28 cellular contexts compared by ENCODE assay signal in genomic region chr15:98164573-98164972, GRCh38.
DNase-seq lines count a peak whose midpoint lies in the region; FAIRE-seq and TF ChIP-seq lines count a peak whose summit lies in the region.
"Had no signal": no experiment of that assay in that cellular context is flagged by ENCODE, and none has a peak within 500 bp of the region (broad histone marks: within the 10 kb centered on the region; RNA-seq: fewer than 3 reads in every experiment).

No MANE protein-coding gene starts in this region.

- no peaks in the 10 kb centered on the region for H3K36me3 ChIP-seq in bronchial epithelial cell (ENCODE audit: control insufficient read depth, insufficient read depth, low read length)
- no peaks in the 10 kb centered on the region for H3K36me3 ChIP-seq in transverse colon
- no peaks in the 10 kb centered on the region for H3K36me3 ChIP-seq in SK-N-SH (replicated peaks in 1 of 2; ENCODE audit: control insufficient read depth in 1 of 2, insufficient read depth in 2 of 2, low read length in 1 of 2)
- H3K36me3 ChIP-seq: esophagus squamous epithelium, gastroesophageal sphincter, HAP-1, sigmoid colon, tibial artery had no signal

- H3K4me3 ChIP-seq in NB4 (ENCODE audit: low read depth, low read length), result no peak overlapping the region
- H3K4me3 ChIP-seq in bronchial epithelial cell (ENCODE audit: low read depth, low read length), result no peak overlapping the region
- no peak overlapping the region for H3K4me3 ChIP-seq in transverse colon
- H3K4me3 ChIP-seq in SK-N-SH (ENCODE audit: low read depth in 2 of 2, low read length in 1 of 2), result no peak overlapping the region
- H3K4me3 ChIP-seq: esophagus squamous epithelium, gastroesophageal sphincter, HAP-1, mucosa of descending colon, sigmoid colon, tibial artery had no signal

- H2AFZ ChIP-seq in SK-N-SH (ENCODE audit: low read depth), result no peak overlapping the region

- in situ Hi-C loops in transverse colon (cut with MboI; ENCODE audit: low pct_ligation_motif_present in 1 of 4, low pct_unique_long_range_greater_than_20kb in 1 of 4, low sequenced_read_pairs in 3 of 4), result no loop called here

- TF ChIP-seq RAD21 in SK-N-SH (IDR thresholded peaks at IDR 0.05; ENCODE audit: low read length), result no peak

- no peaks in the 10 kb centered on the region for H3F3A ChIP-seq in SK-N-SH (replicated peaks; ENCODE audit: insufficient read depth)

- H3K27ac ChIP-seq in transverse colon, result no peak overlapping the region
- H3K27ac ChIP-seq in SK-N-SH (ENCODE audit: low read depth in 2 of 2, low read length in 1 of 2), result no peak overlapping the region
- H3K27ac ChIP-seq: esophagus squamous epithelium, gastroesophageal sphincter, sigmoid colon, tibial artery had no signal

- TF ChIP-seq CTCF in NB4 (IDR thresholded peaks at IDR 0.05; ENCODE audit: low read depth, low read length), result no peak
- TF ChIP-seq CTCF in bronchial epithelial cell (IDR thresholded peaks at IDR 0.05; ENCODE audit: insufficient read depth, low read length, severe bottlenecking), result no peak
- TF ChIP-seq CTCF in transverse colon (IDR thresholded peaks at IDR 0.05), result no peak
- TF ChIP-seq CTCF in SK-N-SH (IDR thresholded peaks at IDR 0.05), result no peak

- peak; percentile 35 for DNase-seq in GM03348 (ENCODE audit: low spot score)
- DNase-seq in NB4 (ENCODE audit: low read depth), result peak; percentile 54
- DNase-seq in bronchial epithelial cell (ENCODE audit: low read depth), result peak; percentile 50
- no peak for DNase-seq in D341Med (ENCODE audit: low spot score)
- DNase-seq in NCI-H2029 treated with DMSO at 0.1 percent for 48 hours (lab: John Stamatoyannopoulos, UW), result no peak
- no peak for DNase-seq in transverse colon
- no peak for DNase-seq in SK-N-SH
- DNase-seq: activated CD4-positive, alpha-beta memory T cell treated with anti-CD3 and anti-CD28 coated beads for 36 hours; activated CD4-positive, alpha-beta T cell treated with anti-CD3 and anti-CD28 coated beads for 1 hour; activated naive CD4-positive, alpha-beta T cell treated with Interleukin-2 at 50 U/mL for 16 hours; CD4-positive, alpha-beta T cell; esophagus squamous epithelium; hypothalamus; immature natural killer cell; Kasumi-1; left colon; mucosa of descending colon; NCI-H1092 treated with DMSO at 0.1 percent for 48 hours; NCI-H1694 treated with DMSO at 0.1 percent for 48 hours; NCI-H446 treated with DMSO at 0.1 percent for 48 hours; OCI-M1; sigmoid colon; stimulated activated CD4-positive, alpha-beta T cell treated with anti-CD3 and anti-CD28 coated beads, Interleukin-4, amount 100 ng/mL, for 1 hour; T-helper 2 cell; tibial artery had no signal

- no peaks in the 10 kb centered on the region for H4K20me1 ChIP-seq in SK-N-SH (ENCODE audit: insufficient read depth)

- 13 to 42% methylated on average over 1 of the region's 1 CpG for WGBS in transverse colon (ENCODE audit: low coverage in 1 of 2), 2 donors
- 0% methylated on average over 1 of the region's 1 CpG for WGBS in SK-N-SH (ENCODE audit: low lambda C conversion rate)

- no peaks in the 10 kb centered on the region for H3K27me3 ChIP-seq in bronchial epithelial cell (ENCODE audit: control insufficient read depth, insufficient read depth, low read length)
- H3K27me3 ChIP-seq in transverse colon, result no peaks in the 10 kb centered on the region
- H3K27me3 ChIP-seq in SK-N-SH (ENCODE audit: insufficient read depth), result no peaks in the 10 kb centered on the region; the same call in 1 of the 2 replicates
- H3K27me3 ChIP-seq: sigmoid colon had no signal

- H3K9me3 ChIP-seq in transverse colon, result no peaks in the 10 kb centered on the region
- no peaks in the 10 kb centered on the region for H3K9me3 ChIP-seq in SK-N-SH
- H3K9me3 ChIP-seq: esophagus squamous epithelium, gastroesophageal sphincter, HAP-1, mucosa of descending colon, sigmoid colon, tibial artery had no signal

- no peaks in the 10 kb centered on the region for H3K9me2 ChIP-seq in SK-N-SH

- intact Hi-C loops in transverse colon (cut with DNase I; ENCODE audit: low total_unique reads), result no loop called here

- CTCF ChIA-PET in SK-N-SH (lab: Yijun Ruan, JAX), result interaction anchor here (2.3 kb wide), 1 partner anchor 14 kb away, joined by 7 read pairs; no protein-coding TSS in a partner anchor

- no peak overlapping the region for H3K4me2 ChIP-seq in SK-N-SH

- no peak for TF ChIP-seq EP300 in transverse colon (IDR thresholded peaks at IDR 0.05; ENCODE audit: low read depth)
- no peak for TF ChIP-seq EP300 in SK-N-SH (IDR thresholded peaks at IDR 0.05; ENCODE audit: borderline replicate concordance in 1 of 2, low read depth in 1 of 2, low read length in 1 of 2)

- H3K79me2 ChIP-seq in SK-N-SH (ENCODE audit: insufficient read depth), result no peaks in the 10 kb centered on the region

- FAIRE-seq in bronchial epithelial cell (lab: Jason Lieb, UNC), result no peak
- FAIRE-seq: GM12892 had no signal

- POLR2A ChIA-PET in SK-N-SH (lab: Yijun Ruan, JAX), result no interaction called here

- no peak for TF ChIP-seq POLR2A in NB4 (IDR thresholded peaks at IDR 0.05; ENCODE audit: extremely low read depth, insufficient read length)
- no peak for TF ChIP-seq POLR2A in transverse colon (IDR thresholded peaks at IDR 0.05)

- no peak overlapping the region for H3K9ac ChIP-seq in SK-N-SH

- no peaks in the 10 kb centered on the region for H3K4me1 ChIP-seq in transverse colon
- no peaks in the 10 kb centered on the region for H3K4me1 ChIP-seq in SK-N-SH (ENCODE audit: control insufficient read depth in 1 of 2, insufficient read depth in 2 of 2, low read depth in 1 of 2, low read length in 1 of 2)
- H3K4me1 ChIP-seq: esophagus squamous epithelium, gastroesophageal sphincter, HAP-1, sigmoid colon, tibial artery had no signal

TF ChIP-seq in SK-N-SH, 30 proteins besides CTCF, POLR2A, EP300 and RAD21 (continues in another document):
- TF ChIP-seq RXRA (IDR thresholded peaks at IDR 0.05; ENCODE audit: borderline replicate concordance, low read depth) (no peak), GABPA (IDR thresholded peaks at IDR 0.05; ENCODE audit: low read depth) (no peak), FOXJ3 (CRISPR knock-in tag; IDR thresholded peaks at IDR 0.05) (no peak), TCF12 (IDR thresholded peaks at IDR 0.05) (no peak), FOSL2 (IDR thresholded peaks at IDR 0.05; ENCODE audit: borderline replicate concordance, low read depth) (no peak), ELF1 (IDR thresholded peaks at IDR 0.05) (no peak), TEAD4 (IDR thresholded peaks at IDR 0.05; ENCODE audit: borderline replicate concordance, insufficient read depth) (no peak), FOXM1 (IDR thresholded peaks at IDR 0.05; ENCODE audit: low read depth) (no peak), TAF1 (IDR thresholded peaks at IDR 0.05; ENCODE audit: borderline replicate concordance, low read depth, low read length) (no peak), SMC3 (IDR thresholded peaks at IDR 0.05; ENCODE audit: low read depth, low read length) (no peak), IRF3 (IDR thresholded peaks at IDR 0.05; ENCODE audit: low read depth, low read length) (no peak), NRF1 (IDR thresholded peaks at IDR 0.05; ENCODE audit: low read depth, low read length) (no peak), ZBTB33 (IDR thresholded peaks at IDR 0.05; ENCODE audit: borderline replicate concordance, low read depth) (no peak), MXI1 (IDR thresholded peaks at IDR 0.05; ENCODE audit: low read depth, low read length) (no peak), POLR2AphosphoS5 (IDR thresholded peaks at IDR 0.05; ENCODE audit: low read depth, low read length) (no peak), SIN3A (IDR thresholded peaks at IDR 0.05; ENCODE audit: borderline replicate concordance, low read depth, low read length) (no peak)

Comparison
In these comparisons a context has a peak if more than half of its experiments do, and no peak if none do; other contexts are left out.
1. DNase-seq: peak in GM03348 (single experiment), NB4 (single experiment) and bronchial epithelial cell (single experiment); none in D341Med (single experiment), NCI-H2029 treated with DMSO at 0.1 percent for 48 hours (single experiment), transverse colon (single experiment) and SK-N-SH (single experiment).